In genomic region chr12:6229224-6229748, GRCh38 we compare ENCODE assay signal across 9 cellular contexts. TPM values are rescaled to one million over a fixed set of nuclear protein-coding genes. Genes with fewer than 3 reads are reported as not detected.
A peak's percentile ranks its signal among the peaks of the same experiment; 100 is the strongest.
DNase-seq lines count a peak whose midpoint lies in the region; ATAC-seq and TF ChIP-seq lines count a peak whose summit lies in the region.
"Had no signal": no experiment of that assay in that cellular context is flagged by ENCODE, and none has a peak within 500 bp of the region (broad histone marks: within the 10 kb centered on the region; RNA-seq: fewer than 3 reads in every experiment).

No MANE protein-coding gene starts in this region.

- no peaks in the 10 kb centered on the region for H3K36me3 ChIP-seq in ovary

- DNase-seq in ovary, result no peak
- DNase-seq in activated CD4-positive, alpha-beta memory T cell treated with anti-CD3 and anti-CD28 coated beads for 36 hours, result no peak
- no peak for DNase-seq in NCI-H1694 treated with DMSO at 0.1 percent for 48 hours (lab: John Stamatoyannopoulos, UW)
- DNase-seq: CD4-positive, alpha-beta memory T cell had no signal

- H3K36me3 Mint-ChIP-seq in dendritic cell treated with granulocyte-macrophage colony-stimulating factor and Interleukin-4, amounts not matched to agents 40 ng/mL and 50 ng/mL, for 4 days (ENCODE audit: low read depth), result peaks cover 66% of the 10 kb centered on the region
- H3K36me3 Mint-ChIP-seq in activated CD4-positive, alpha-beta memory T cell treated with anti-CD3 and anti-CD28 coated beads for 36 hours, result no peaks in the 10 kb centered on the region
- H3K36me3 Mint-ChIP-seq: CD4-positive, alpha-beta memory T cell had no signal

- H3K9me3 Mint-ChIP-seq in dendritic cell treated with granulocyte-macrophage colony-stimulating factor and Interleukin-4, amounts not matched to agents 40 ng/mL and 50 ng/mL, for 4 days, result no peaks in the 10 kb centered on the region
- H3K9me3 Mint-ChIP-seq in activated CD4-positive, alpha-beta memory T cell treated with anti-CD3 and anti-CD28 coated beads for 36 hours, result no peaks in the 10 kb centered on the region
- H3K9me3 Mint-ChIP-seq: CD4-positive, alpha-beta memory T cell had no signal

- 76 to 82% (median 81%) methylated on average over 14 of the region's 14 CpGs for WGBS in ovary, 3 donors

- no peak for TF ChIP-seq POLR2A in ovary (IDR thresholded peaks at IDR 0.05)

- peaks cover 55% of the 10 kb centered on the region for H3K4me1 Mint-ChIP-seq in dendritic cell treated with granulocyte-macrophage colony-stimulating factor and Interleukin-4, amounts not matched to agents 40 ng/mL and 50 ng/mL, for 4 days (ENCODE audit: low read depth)
- peaks cover 9% of the 10 kb centered on the region for H3K4me1 Mint-ChIP-seq in activated CD4-positive, alpha-beta memory T cell treated with anti-CD3 and anti-CD28 coated beads for 36 hours (ENCODE audit: low read depth)

- H3K27me3 ChIP-seq in ovary, result no peaks in the 10 kb centered on the region

- peaks cover 5% of the 10 kb centered on the region for H3K27me3 Mint-ChIP-seq in dendritic cell treated with granulocyte-macrophage colony-stimulating factor and Interleukin-4, amounts not matched to agents 40 ng/mL and 50 ng/mL, for 4 days
- H3K27me3 Mint-ChIP-seq in activated CD4-positive, alpha-beta memory T cell treated with anti-CD3 and anti-CD28 coated beads for 36 hours, result no peaks in the 10 kb centered on the region

- TF ChIP-seq CTCF in 22Rv1 (IDR thresholded peaks at IDR 0.05) (no peak), ovary (IDR thresholded peaks at IDR 0.05) (no peak)

- peaks cover 3% of the 10 kb centered on the region for H3K4me1 ChIP-seq in ovary (ENCODE audit: insufficient read depth)

- ATAC-seq in GM21723 (IDR thresholded peaks at IDR 0.05; ENCODE audit: unreplicated experiment) (no peak), HG03442 (IDR thresholded peaks at IDR 0.05; ENCODE audit: unreplicated experiment) (no peak)

- no peak overlapping the region for H3K4me3 ChIP-seq in ovary

- TF ChIP-seq RAD21 in Ishikawa (IDR thresholded peaks at IDR 0.05; ENCODE audit: low read depth), result no peak

- POLR2A ChIA-PET in activated CD4-positive, alpha-beta memory T cell treated with anti-CD3 and anti-CD28 coated beads for 36 hours (lab: Charles Lee), result no interaction called here

- no peaks in the 10 kb centered on the region for H3K9me3 ChIP-seq in ovary

- H3K4me3 Mint-ChIP-seq in dendritic cell treated with granulocyte-macrophage colony-stimulating factor and Interleukin-4, amounts not matched to agents 40 ng/mL and 50 ng/mL, for 4 days, result no peak overlapping the region
- no peak overlapping the region for H3K4me3 Mint-ChIP-seq in activated CD4-positive, alpha-beta memory T cell treated with anti-CD3 and anti-CD28 coated beads for 36 hours
- H3K4me3 Mint-ChIP-seq: CD4-positive, alpha-beta memory T cell had no signal

- CTCF ChIA-PET in activated CD4-positive, alpha-beta memory T cell treated with anti-CD3 and anti-CD28 coated beads for 36 hours (lab: Charles Lee), result interaction anchor here (0.7 to 1.2 kb wide), 3 partner anchors 27 to 34 kb away, joined by 3 to 5 read pairs (median 4); no protein-coding TSS in a partner anchor

- peak overlapping the region; percentile 99 for H3K27ac ChIP-seq in 22Rv1
- peak overlapping the region; percentile 23 to 52 for H3K27ac ChIP-seq in ovary

- H3K27ac Mint-ChIP-seq in dendritic cell treated with granulocyte-macrophage colony-stimulating factor and Interleukin-4, amounts not matched to agents 40 ng/mL and 50 ng/mL, for 4 days, result peak overlapping the region; percentile 85
- no peak overlapping the region for H3K27ac Mint-ChIP-seq in activated CD4-positive, alpha-beta memory T cell treated with anti-CD3 and anti-CD28 coated beads for 36 hours

- intact Hi-C loops in dendritic cell treated with granulocyte-macrophage colony-stimulating factor and Interleukin-4, amounts not matched to agents 40 ng/mL and 50 ng/mL, for 4 days (cut with micrococcal nuclease), result no loop called here
- intact Hi-C loops in ovary (cut with DNase I), result loop anchor here in 1 of 4 donors (2.0 kb wide), 1 partner anchor 50 kb away; no protein-coding TSS in a partner anchor
- intact Hi-C loops in activated CD4-positive, alpha-beta memory T cell treated with anti-CD3 and anti-CD28 coated beads for 36 hours (cut with micrococcal nuclease), result no loop called here

- TF ChIP-seq EP300 in Ishikawa (IDR thresholded peaks at IDR 0.05; ENCODE audit: borderline replicate concordance), result no peak
- no peak for TF ChIP-seq EP300 in ovary (IDR thresholded peaks at IDR 0.05)

TF ChIP-seq in Ishikawa, 13 proteins besides CTCF, POLR2A, EP300 and RAD21:
- TF ChIP-seq ZBTB7A (IDR thresholded peaks at IDR 0.05; ENCODE audit: low read depth) (no peak), TEAD4 (IDR thresholded peaks at IDR 0.05) (no peak; the same call in 1 of the 2 replicates), CREB1 (IDR thresholded peaks at IDR 0.05; ENCODE audit: low read depth) (no peak), CEBPB (IDR thresholded peaks at IDR 0.05) (no peak), REST (IDR thresholded peaks at IDR 0.05; ENCODE audit: low read depth) (no peak), NFIC (IDR thresholded peaks at IDR 0.05) (0 out of 2 replicates have a peak, but pooled peaks have one; percentile 2), TAF1 (IDR thresholded peaks at IDR 0.05; ENCODE audit: low read depth) (no peak), EGR1 (IDR thresholded peaks at IDR 0.05) (no peak), FOXM1 (IDR thresholded peaks at IDR 0.05; ENCODE audit: borderline replicate concordance, low read depth) (no peak), USF1 (IDR thresholded peaks at IDR 0.05) (no peak), TCF12 (IDR thresholded peaks at IDR 0.05; ENCODE audit: low read depth) (peak; percentile 31; the same call in 1 of the 2 replicates), YY1 (IDR thresholded peaks at IDR 0.05; ENCODE audit: low read depth) (no peak)
- TF ChIP-seq, protein P1, sequence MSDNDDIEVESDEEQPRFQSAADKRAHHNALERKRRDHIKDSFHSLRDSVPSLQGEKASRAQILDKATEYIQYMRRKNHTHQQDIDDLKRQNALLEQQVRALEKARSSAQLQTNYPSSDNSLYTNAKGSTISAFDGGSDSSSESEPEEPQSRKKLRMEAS (IDR thresholded peaks at IDR 0.05), result no peak
TF ChIP-seq in Ishikawa: peak in this region for 2.

RNA-seq across cellular contexts. Expression of gene CD9, which starts 29.1 kb away (rescaled TPM):
- 100 to 1,000 TPM in 1 of 7 donors, 10 to 100 TPM in 6; 23.9 to 372 (median 49.2) TPM for total RNA-seq in ovary
- 100 to 1,000 TPM in 1 of 2 donors, 10 to 100 TPM in 1; 67.0 to 244 TPM for polyA plus RNA-seq in ovary
- 1 to 10 TPM; 1.5 to 2.3 TPM for total RNA-seq in activated CD4-positive, alpha-beta memory T cell treated with anti-CD3 and anti-CD28 coated beads for 36 hours

Comparison
In these comparisons a context has a peak if more than half of its experiments do, and no peak if none do; other contexts are left out.
1. RNA of gene CD9, which starts 29.1 kb away (total RNA-seq): 23.9 to 372 TPM in ovary; 1.5 to 2.3 TPM in activated CD4-positive, alpha-beta memory T cell treated with anti-CD3 and anti-CD28 coated beads for 36 hours; every median in the first group is over 4 times any median in the second.